ENCODE assay signal across 20 cellular contexts in the genomic region with DNA sequence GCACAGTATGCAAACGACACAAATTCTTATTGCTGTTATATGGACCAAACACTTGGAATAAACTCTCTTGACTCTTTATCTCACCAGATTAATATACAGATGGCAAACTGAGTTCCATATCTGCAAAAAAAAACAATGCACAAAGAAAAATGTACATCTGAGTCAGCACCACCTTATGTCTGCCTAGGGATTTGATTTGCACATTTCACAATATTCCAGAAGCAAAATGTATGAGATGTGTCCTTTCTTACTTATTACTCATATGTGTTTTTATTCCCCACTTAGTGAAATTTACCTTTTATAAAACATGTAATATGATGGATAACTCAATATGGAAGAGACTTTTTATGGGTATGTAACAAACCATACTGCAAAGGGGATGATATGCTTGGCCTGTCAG.
"Had no signal": no experiment of that assay in that cellular context is flagged by ENCODE, and none has a peak within 500 bp of the region (broad histone marks: within the 10 kb centered on the region; RNA-seq: fewer than 3 reads in every experiment).

No MANE protein-coding gene starts in this region.

- ATAC-seq: activated T-cell treated with anti-CD3 and anti-CD28 coated beads, Interleukin-2, amount 50 U/mL, for 4 hours; heart right ventricle; left lung; psoas muscle; sciatic nerve had no signal

- H3K27me3 ChIP-seq: heart right ventricle, left lung, suprapubic skin had no signal

- H3K36me3 ChIP-seq: heart right ventricle, left lung, suprapubic skin had no signal

- H3K9me3 ChIP-seq: suprapubic skin had no signal

- H3K4me1 ChIP-seq: heart right ventricle, left lung, psoas muscle had no signal

- H3K27ac ChIP-seq: epithelial cell of prostate, heart right ventricle, left lung, psoas muscle, suprapubic skin had no signal

- H3K4me3 ChIP-seq: heart right ventricle, left lung, psoas muscle, suprapubic skin had no signal

- DNase-seq: activated CD4-positive, alpha-beta T cell treated with anti-CD3 and anti-CD28 coated beads for 1 hour; activated CD4-positive, alpha-beta T cell treated with anti-CD3 and anti-CD28 coated beads, Interleukin-2, amount 50 U/mL, for 48 hours; activated effector memory CD4-positive, alpha-beta T cell treated with anti-CD3 and anti-CD28 coated beads, Interleukin-2, amount 50 U/mL, for 16 hours; activated T-cell treated with anti-CD3 and anti-CD28 coated beads, Interleukin-2, amount 50 U/mL, for 4 hours; aorta; caudate nucleus; cortex of kidney; effector memory CD4-positive, alpha-beta T cell; heart right ventricle; islet precursor cell; left lung; mesendoderm; nephron progenitor cell; psoas muscle; stimulated activated CD4-positive, alpha-beta T cell treated with anti-CD3 and anti-CD28 coated beads, Interleukin-2, amount 100 ng/mL, for 48 hours; stimulated activated naive CD4-positive, alpha-beta T cell treated with Interleukin-2 at 50 U/mL for 16 hours; T-helper 9 cell had no signal
